16 cellular contexts compared by ENCODE assay signal in the genomic region with DNA sequence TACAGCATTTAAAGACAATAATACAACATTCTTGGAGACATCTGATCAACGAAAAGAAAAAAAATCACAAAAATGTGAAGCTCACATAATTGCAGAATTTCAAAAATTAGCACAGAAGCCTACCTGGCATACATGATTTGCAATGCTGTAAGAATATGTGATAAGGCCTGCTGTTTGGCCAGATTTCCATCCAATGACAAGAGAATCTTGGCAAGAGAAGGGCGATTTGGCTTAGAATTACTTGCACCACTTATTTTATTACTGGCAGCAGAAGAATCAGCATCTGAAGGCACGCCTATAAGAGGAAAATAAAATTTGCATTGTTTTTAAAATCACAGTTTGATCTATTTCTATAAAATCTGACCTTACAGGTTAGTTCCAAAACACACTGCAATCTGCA.
"Had no signal": no experiment of that assay in that cellular context is flagged by ENCODE, and none has a peak within 500 bp of the region (broad histone marks: within the 10 kb centered on the region; RNA-seq: fewer than 3 reads in every experiment).

No MANE protein-coding gene starts in this region.

- H3K27ac Mint-ChIP-seq: dendritic cell treated with granulocyte-macrophage colony-stimulating factor and Interleukin-4, amounts not matched to agents 40 ng/mL and 50 ng/mL, for 4 days; immature natural killer cell; memory B cell; mesothelial cell of epicardium; natural killer cell treated with Interleukin-12 subunit alpha and Interleukin-12 subunit beta and Interleukin-15 and Interleukin-18, amount 100 ng/mL, for 72 hours; progenitor cell of endocrine pancreas had no signal

- H3K9me3 Mint-ChIP-seq: dendritic cell treated with granulocyte-macrophage colony-stimulating factor and Interleukin-4, amounts not matched to agents 40 ng/mL and 50 ng/mL, for 4 days; immature natural killer cell; memory B cell; mesothelial cell of epicardium; natural killer cell treated with Interleukin-12 subunit alpha and Interleukin-12 subunit beta and Interleukin-15 and Interleukin-18, amount 100 ng/mL, for 72 hours had no signal

- H3K4me1 Mint-ChIP-seq: immature natural killer cell, memory B cell had no signal

- H3K4me3 Mint-ChIP-seq: dendritic cell treated with granulocyte-macrophage colony-stimulating factor and Interleukin-4, amounts not matched to agents 40 ng/mL and 50 ng/mL, for 4 days; immature natural killer cell; memory B cell; mesothelial cell of epicardium; natural killer cell treated with Interleukin-12 subunit alpha and Interleukin-12 subunit beta and Interleukin-15 and Interleukin-18, amount 100 ng/mL, for 72 hours had no signal

- DNase-seq: esophagus squamous epithelium; foreskin keratinocyte; immature natural killer cell; left lung; lower lobe of right lung; occipital lobe; pancreas; right cardiac atrium; small intestine; stimulated activated CD4-positive, alpha-beta T cell treated with anti-CD3 and anti-CD28 coated beads, Interleukin-12 subunit alpha, Interleukin-12 subunit beta, amount 100 ng/mL, for 4 hours; stimulated activated naive CD4-positive, alpha-beta T cell had no signal

- H3K27me3 Mint-ChIP-seq: dendritic cell treated with granulocyte-macrophage colony-stimulating factor and Interleukin-4, amounts not matched to agents 40 ng/mL and 50 ng/mL, for 4 days; memory B cell; natural killer cell treated with Interleukin-12 subunit alpha and Interleukin-12 subunit beta and Interleukin-15 and Interleukin-18, amount 100 ng/mL, for 72 hours; progenitor cell of endocrine pancreas had no signal

- ATAC-seq: foreskin keratinocyte; left lung; lower lobe of right lung; natural killer cell treated with Interleukin-12 subunit alpha and Interleukin-12 subunit beta and Interleukin-15 and Interleukin-18, amount 100 ng/mL, for 72 hours; right cardiac atrium had no signal
